In the genomic region with DNA sequence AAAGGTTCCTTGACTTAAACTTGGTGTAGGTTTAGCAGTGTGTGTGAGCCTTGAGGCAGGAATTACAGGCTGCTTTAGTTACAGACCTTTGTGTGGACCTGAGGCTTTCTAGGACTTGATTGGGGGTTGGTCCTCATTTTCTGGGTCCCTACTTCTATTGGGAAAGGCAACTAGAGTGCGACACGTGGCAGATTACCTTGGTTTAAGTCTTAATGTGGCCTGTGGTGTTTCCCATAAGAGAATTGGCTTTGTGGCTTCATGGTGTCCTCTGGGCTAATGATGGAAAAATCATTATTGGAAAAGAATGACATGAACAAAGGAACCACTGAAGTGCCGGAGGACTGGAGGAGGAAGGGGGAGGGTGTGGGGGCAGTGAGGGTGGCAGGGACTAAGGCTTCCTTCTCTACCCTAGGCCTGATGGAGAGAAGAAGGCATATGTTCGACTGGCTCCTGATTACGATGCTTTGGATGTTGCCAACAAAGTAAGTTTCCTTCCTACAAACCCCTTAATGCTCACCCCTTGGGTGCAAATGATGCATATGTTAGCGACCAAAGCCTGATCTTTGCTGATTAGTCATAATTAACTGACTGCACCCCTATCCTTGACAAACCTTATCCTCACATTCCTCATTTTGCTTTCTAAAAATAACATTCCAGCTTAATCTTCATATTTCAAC, we compare ENCODE assay signal across 11 cellular contexts. TPM values are rescaled to one million over a fixed set of nuclear protein-coding genes. Genes with fewer than 3 reads are reported as not detected.
DNase-seq lines count a peak whose midpoint lies in the region; TF ChIP-seq lines count a peak whose summit lies in the region.
"Had no signal": no experiment of that assay in that cellular context is flagged by ENCODE, and none has a peak within 500 bp of the region (broad histone marks: within the 10 kb centered on the region; RNA-seq: fewer than 3 reads in every experiment).

No MANE protein-coding gene starts in this region.

- H3K9ac ChIP-seq in BLaER1 treated with 17β-estradiol and CSF1 and Interleukin-3, amounts not matched to agents 10 nM and 100 nM = peak overlapping the region; percentile 83 to 99 (median 96)
- peak overlapping the region; percentile 32 for H3K9ac ChIP-seq in mesenchymal stem cell (ENCODE audit: low read length)

- no peak overlapping the region for H3K23ac ChIP-seq in mesenchymal stem cell (ENCODE audit: low read length in 2 of 2)

- no peak overlapping the region for H4K8ac ChIP-seq in mesenchymal stem cell (ENCODE audit: low read length)

- H2AFZ ChIP-seq in mesenchymal stem cell (ENCODE audit: low read depth, low read length) = no peak overlapping the region

- no peak overlapping the region for H2AK5ac ChIP-seq in mesenchymal stem cell (ENCODE audit: low read length, severe bottlenecking)

- H3K27ac ChIP-seq in BLaER1 treated with 17β-estradiol and CSF1 and Interleukin-3, amounts not matched to agents 10 nM and 100 nM = peak overlapping the region in 9 of 11 experiments; percentile 25 to 99 (median 97); a peak in 10 of 22 replicates
- no peak overlapping the region for H3K27ac ChIP-seq in mesenchymal stem cell (ENCODE audit: low read length, poor library complexity, severe bottlenecking)
- H3K27ac ChIP-seq in coronary artery = no peak overlapping the region

- DNase-seq in HAP-1 (ENCODE audit: low spot score in 2 of 2) = peak; percentile 19 to 43
- no peak for DNase-seq in activated CD4-positive, alpha-beta memory T cell treated with anti-CD3 and anti-CD28 coated beads, Interleukin-2, amount 10 ng/mL, durations not matched to agents 7 days and 5 days
- no peak for DNase-seq in mesenchymal stem cell
- DNase-seq in NCI-H1694 treated with DMSO at 0.1 percent for 48 hours (lab: John Stamatoyannopoulos, UW) = no peak
- no peak for DNase-seq in SHP77 (lab: John Stamatoyannopoulos, UW)
- no peak for DNase-seq in NCI-H146 treated with DMSO at 0.1 percent for 48 hours (lab: John Stamatoyannopoulos, UW; ENCODE audit: unreplicated experiment)
- no peak for DNase-seq in coronary artery (ENCODE audit: low spot score)
- DNase-seq: dorsolateral prefrontal cortex, NCI-H2081, nucleus accumbens had no signal

- peak overlapping the region; percentile 33 for H3K4me3 Mint-ChIP-seq in activated CD4-positive, alpha-beta memory T cell treated with anti-CD3 and anti-CD28 coated beads, Interleukin-2, amount 10 ng/mL, durations not matched to agents 7 days and 5 days

- peaks cover 3% of the 10 kb centered on the region for H3K27me3 Mint-ChIP-seq in activated CD4-positive, alpha-beta memory T cell treated with anti-CD3 and anti-CD28 coated beads, Interleukin-2, amount 10 ng/mL, durations not matched to agents 7 days and 5 days

- no peaks in the 10 kb centered on the region for H3K9me3 Mint-ChIP-seq in activated CD4-positive, alpha-beta memory T cell treated with anti-CD3 and anti-CD28 coated beads, Interleukin-2, amount 10 ng/mL, durations not matched to agents 7 days and 5 days

- H3K14ac ChIP-seq in mesenchymal stem cell (ENCODE audit: low read length in 2 of 2) = no peak overlapping the region

- H2BK5ac ChIP-seq in mesenchymal stem cell (ENCODE audit: low read depth, low read length, poor library complexity, severe bottlenecking) = no peak overlapping the region

- peaks cover 41 to 48% (median 45%) of the 10 kb centered on the region in 11 experiments for H3K36me3 ChIP-seq in BLaER1 treated with 17β-estradiol and CSF1 and Interleukin-3, amounts not matched to agents 10 nM and 100 nM
- H3K36me3 ChIP-seq in HAP-1 (replicated peaks) (peaks cover 56% of the 10 kb centered on the region), mesenchymal stem cell (ENCODE audit: control insufficient read depth in 1 of 2, insufficient read depth in 2 of 2, low read depth in 1 of 2, low read length in 2 of 2) (peaks cover 25 to 42% of the 10 kb centered on the region in 2 experiments)

- peak overlapping the region in 8 of 10 experiments; percentile 83 to 97 (median 92); a peak in 17 of 20 replicates for H3K4me3 ChIP-seq in BLaER1 treated with 17β-estradiol and CSF1 and Interleukin-3, amounts not matched to agents 10 nM and 100 nM
- no peak overlapping the region for H3K4me3 ChIP-seq in HAP-1
- H3K4me3 ChIP-seq in mesenchymal stem cell (ENCODE audit: insufficient read depth in 1 of 2, low read depth in 1 of 2, low read length in 2 of 2) = no peak overlapping the region
- no peak overlapping the region for H3K4me3 ChIP-seq in coronary artery

- H3K79me1 ChIP-seq in mesenchymal stem cell (replicated peaks; ENCODE audit: low read length, poor library complexity, severe bottlenecking) = no peaks in the 10 kb centered on the region

- peaks cover 59% of the 10 kb centered on the region for H3K36me3 Mint-ChIP-seq in activated CD4-positive, alpha-beta memory T cell treated with anti-CD3 and anti-CD28 coated beads, Interleukin-2, amount 10 ng/mL, durations not matched to agents 7 days and 5 days (ENCODE audit: low read depth)

- TF ChIP-seq CTCF in coronary artery (IDR thresholded peaks at IDR 0.05) = no peak

- H3K4me2 ChIP-seq in BLaER1 treated with 17β-estradiol and CSF1 and Interleukin-3, amounts not matched to agents 10 nM and 100 nM = peak overlapping the region; percentile 90 to 100 (median 100)
- no peak overlapping the region for H3K4me2 ChIP-seq in mesenchymal stem cell (ENCODE audit: low read length, poor library complexity, severe bottlenecking)

- H2BK12ac ChIP-seq in mesenchymal stem cell (ENCODE audit: low read length in 2 of 2) = no peak overlapping the region

- H3K27me3 ChIP-seq in BLaER1 treated with 17β-estradiol and CSF1 and Interleukin-3, amounts not matched to agents 10 nM and 100 nM = no peaks in the 10 kb centered on the region
- H3K27me3 ChIP-seq in HAP-1 (ENCODE audit: low read depth) = no peaks in the 10 kb centered on the region
- no peaks in the 10 kb centered on the region for H3K27me3 ChIP-seq in mesenchymal stem cell (ENCODE audit: control insufficient read depth in 1 of 2, insufficient read depth in 1 of 2, low read length in 2 of 2)

- CTCF ChIA-PET in activated CD4-positive, alpha-beta memory T cell treated with anti-CD3 and anti-CD28 coated beads, Interleukin-2, amount 10 ng/mL, durations not matched to agents 7 days and 5 days (lab: Charles Lee) = interaction anchor here (0.7 to 7.2 kb wide), 2 partner anchors 23 to 80 kb away, joined by 4 to 458 read pairs; partner anchors contain the start of gene TRAF4

- 88% methylated on average over 6 of the region's 6 CpGs for WGBS in mesenchymal stem cell

- no peak overlapping the region for H3K4ac ChIP-seq in mesenchymal stem cell (ENCODE audit: low read depth in 1 of 2, low read length in 2 of 2)

- H3K4me1 Mint-ChIP-seq in activated CD4-positive, alpha-beta memory T cell treated with anti-CD3 and anti-CD28 coated beads, Interleukin-2, amount 10 ng/mL, durations not matched to agents 7 days and 5 days = peaks cover 75% of the 10 kb centered on the region

- no peaks in the 10 kb centered on the region for H3K9me3 ChIP-seq in BLaER1 treated with 17β-estradiol and CSF1 and Interleukin-3, amounts not matched to agents 10 nM and 100 nM (replicated peaks in 1 of 11)
- no peaks in the 10 kb centered on the region for H3K9me3 ChIP-seq in HAP-1
- H3K9me3 ChIP-seq in mesenchymal stem cell (ENCODE audit: control insufficient read depth, low read length) = no peaks in the 10 kb centered on the region

- peaks cover 67 to 72% (median 70%) of the 10 kb centered on the region in 10 experiments for H3K4me1 ChIP-seq in BLaER1 treated with 17β-estradiol and CSF1 and Interleukin-3, amounts not matched to agents 10 nM and 100 nM
- H3K4me1 ChIP-seq in HAP-1 (peaks cover 45% of the 10 kb centered on the region), mesenchymal stem cell (ENCODE audit: control insufficient read depth, insufficient read depth, low read depth, low read length) (peaks cover 29% of the 10 kb centered on the region)

- peak overlapping the region; percentile 37 for H3K27ac Mint-ChIP-seq in activated CD4-positive, alpha-beta memory T cell treated with anti-CD3 and anti-CD28 coated beads, Interleukin-2, amount 10 ng/mL, durations not matched to agents 7 days and 5 days

- H2BK120ac ChIP-seq in mesenchymal stem cell (ENCODE audit: low read depth, low read length) = no peak overlapping the region

- H2BK15ac ChIP-seq in mesenchymal stem cell (ENCODE audit: low read depth, poor library complexity, severe bottlenecking) = no peak overlapping the region

- H3K18ac ChIP-seq in mesenchymal stem cell (ENCODE audit: low read depth in 1 of 2, low read length in 2 of 2) = no peak overlapping the region

- in situ Hi-C loops in HAP-1 (cut with MboI; ENCODE audit: low sequenced_read_pairs) = no loop called here

- H4K91ac ChIP-seq in mesenchymal stem cell (ENCODE audit: low read length) = no peak overlapping the region

- POLR2A ChIA-PET in activated CD4-positive, alpha-beta memory T cell treated with anti-CD3 and anti-CD28 coated beads, Interleukin-2, amount 10 ng/mL, durations not matched to agents 7 days and 5 days (lab: Charles Lee) = interaction anchor here (4.5 to 15.7 kb wide), 3 partner anchors 23 to 227 kb away, joined by 32 to 426 read pairs (median 61); partner anchors contain the start of genes BLTP2, PHF12 and TRAF4

- H4K20me1 ChIP-seq in BLaER1 treated with 17β-estradiol and CSF1 and Interleukin-3, amounts not matched to agents 10 nM and 100 nM = peaks cover 43 to 59% (median 54%) of the 10 kb centered on the region in 11 experiments

RNA-seq across cellular contexts. Expression of gene TLCD1, which starts 2.7 kb away (rescaled TPM):
- 1 to 10 TPM; 1.4 to 2.3 TPM for total RNA-seq in activated CD4-positive, alpha-beta memory T cell treated with anti-CD3 and anti-CD28 coated beads, Interleukin-2, amount 10 ng/mL, durations not matched to agents 7 days and 5 days
- 13.0 TPM for polyA plus RNA-seq in mesenchymal stem cell (2013, experiment 1 of 2)
- polyA plus RNA-seq in mesenchymal stem cell (2013, experiment 2 of 2) = 12.6 TPM

RNA-seq across cellular contexts. Expression of gene RPL23A, which starts 3.5 kb away (rescaled TPM):
- total RNA-seq in activated CD4-positive, alpha-beta memory T cell treated with anti-CD3 and anti-CD28 coated beads, Interleukin-2, amount 10 ng/mL, durations not matched to agents 7 days and 5 days = 1,000 to 10,000 TPM; 1,962 to 2,028 TPM
- 2,598 TPM for polyA plus RNA-seq in mesenchymal stem cell (2013, experiment 1 of 2)
- polyA plus RNA-seq in mesenchymal stem cell (2013, experiment 2 of 2) = 2,575 TPM

RNA-seq across cellular contexts. Expression of gene NEK8, which starts 5.3 kb away (rescaled TPM):
- 1 to 10 TPM; 2.5 to 3.5 TPM for total RNA-seq in activated CD4-positive, alpha-beta memory T cell treated with anti-CD3 and anti-CD28 coated beads, Interleukin-2, amount 10 ng/mL, durations not matched to agents 7 days and 5 days
- 2.2 TPM for polyA plus RNA-seq in mesenchymal stem cell (2013, experiment 1 of 2)
- 2.2 TPM for polyA plus RNA-seq in mesenchymal stem cell (2013, experiment 2 of 2)

RNA-seq across cellular contexts. Expression of gene RAB34, which starts 5.6 kb away (rescaled TPM):
- total RNA-seq in activated CD4-positive, alpha-beta memory T cell treated with anti-CD3 and anti-CD28 coated beads, Interleukin-2, amount 10 ng/mL, durations not matched to agents 7 days and 5 days = 1 to 10 TPM; 6.5 to 7.4 TPM
- polyA plus RNA-seq in mesenchymal stem cell (2013, experiment 1 of 2) = 121 TPM
- 126 TPM for polyA plus RNA-seq in mesenchymal stem cell (2013, experiment 2 of 2)

RNA-seq across cellular contexts. Expression of gene PROCA1, which starts 11.6 kb away (rescaled TPM):
- 1 to 10 TPM; 6.2 to 7.4 TPM for total RNA-seq in activated CD4-positive, alpha-beta memory T cell treated with anti-CD3 and anti-CD28 coated beads, Interleukin-2, amount 10 ng/mL, durations not matched to agents 7 days and 5 days
- 1.2 TPM for polyA plus RNA-seq in mesenchymal stem cell (2013, experiment 1 of 2)
- 1.4 TPM for polyA plus RNA-seq in mesenchymal stem cell (2013, experiment 2 of 2)

Comparison
In these comparisons a context has a peak if more than half of its experiments do, and no peak if none do; other contexts are left out.
1. H3K27ac ChIP-seq: peak in BLaER1 treated with 17β-estradiol and CSF1 and Interleukin-3, amounts not matched to agents 10 nM and 100 nM (9 of 11); none in mesenchymal stem cell (single experiment) and coronary artery (0 of 2).
2. H3K4me3 ChIP-seq: peak in BLaER1 treated with 17β-estradiol and CSF1 and Interleukin-3, amounts not matched to agents 10 nM and 100 nM (8 of 10); none in HAP-1 (single experiment), mesenchymal stem cell (0 of 2) and coronary artery (single experiment).
3. DNase-seq: peak in HAP-1 (2 of 2); none in activated CD4-positive, alpha-beta memory T cell treated with anti-CD3 and anti-CD28 coated beads, Interleukin-2, amount 10 ng/mL, durations not matched to agents 7 days and 5 days (single experiment), mesenchymal stem cell (single experiment), NCI-H1694 treated with DMSO at 0.1 percent for 48 hours (single experiment), SHP77 (0 of 2), NCI-H146 treated with DMSO at 0.1 percent for 48 hours (single experiment) and coronary artery (single experiment).